10 cellular contexts compared by ENCODE assay signal in the genomic region with DNA sequence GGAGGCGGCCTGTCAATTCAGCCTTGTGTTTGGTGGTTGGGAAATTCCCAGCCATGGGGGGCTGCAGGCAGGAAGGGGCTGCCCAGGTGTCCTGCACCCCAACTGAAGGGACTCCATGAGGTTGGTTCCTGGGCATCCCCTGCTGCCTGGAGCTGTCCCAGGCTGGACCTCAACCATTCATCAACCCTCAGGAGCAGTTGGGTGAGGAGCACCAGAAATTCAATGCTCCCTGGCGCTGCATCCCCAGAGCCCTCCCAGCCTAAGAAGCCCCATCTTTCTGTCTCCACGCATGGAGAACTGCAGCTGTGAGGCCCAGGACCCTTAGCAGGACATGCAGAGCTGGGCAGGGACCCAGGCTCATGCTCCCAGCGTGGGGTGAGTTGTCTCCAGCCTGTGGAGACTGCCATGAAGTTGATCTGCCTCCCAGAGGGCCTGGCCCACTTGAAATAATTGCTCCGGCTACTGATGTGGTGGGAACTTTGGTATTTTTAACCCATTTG. TPM values are rescaled to one million over a fixed set of nuclear protein-coding genes. Genes with fewer than 3 reads are reported as not detected.
DNase-seq lines count a peak whose midpoint lies in the region; ATAC-seq and TF ChIP-seq lines count a peak whose summit lies in the region.
"Had no signal": no experiment of that assay in that cellular context is flagged by ENCODE, and none has a peak within 500 bp of the region (broad histone marks: within the 10 kb centered on the region; RNA-seq: fewer than 3 reads in every experiment).

No MANE protein-coding gene starts in this region.

- H3K27me3 ChIP-seq in colonic mucosa, result no peaks in the 10 kb centered on the region

- peak overlapping the region; percentile 56 for H3K4me3 Mint-ChIP-seq in stimulated activated naive CD8-positive, alpha-beta T cell treated with anti-CD3 and anti-CD28 coated beads, Interleukin-15, Interleukin-2, amounts not matched to agents 100 ng/mL and 50 ng/mL, for 24 hours
- H3K4me3 Mint-ChIP-seq in naive thymus-derived CD8-positive, alpha-beta T cell, result peak overlapping the region in 6 of 10 donors; percentile 47 to 79 (median 68)

- no peak overlapping the region for H3K27ac Mint-ChIP-seq in stimulated activated naive CD8-positive, alpha-beta T cell treated with anti-CD3 and anti-CD28 coated beads, Interleukin-15, Interleukin-2, amounts not matched to agents 100 ng/mL and 50 ng/mL, for 24 hours
- H3K27ac Mint-ChIP-seq in naive thymus-derived CD8-positive, alpha-beta T cell, result peak overlapping the region in 7 of 10 donors; percentile 3 to 83 (median 53)

- H3K36me3 ChIP-seq in colonic mucosa, result peaks cover 8% of the 10 kb centered on the region

- H3K4me1 Mint-ChIP-seq in stimulated activated naive CD8-positive, alpha-beta T cell treated with anti-CD3 and anti-CD28 coated beads, Interleukin-15, Interleukin-2, amounts not matched to agents 100 ng/mL and 50 ng/mL, for 24 hours (ENCODE audit: low read depth), result peaks cover 4% of the 10 kb centered on the region
- peaks cover 2 to 14% (median 10%) of the 10 kb centered on the region in 4 donors for H3K4me1 Mint-ChIP-seq in naive thymus-derived CD8-positive, alpha-beta T cell

- peak overlapping the region; percentile 64 for H3K4me3 ChIP-seq in colonic mucosa

- peak overlapping the region; percentile 81 to 86 for H3K9ac ChIP-seq in colonic mucosa (ENCODE audit: low read depth in 2 of 2, low read length in 2 of 2)

- TF ChIP-seq CTCF in colonic mucosa (IDR thresholded peaks at IDR 0.05), result no peak

- intact Hi-C loops in colonic mucosa (cut with DNase I), result no loop called here

- ATAC-seq in stimulated activated naive CD8-positive, alpha-beta T cell treated with anti-CD3 and anti-CD28 coated beads, Interleukin-15, Interleukin-2, amounts not matched to agents 100 U/mL and 50 U/mL, for 24 hours, result no peak
- ATAC-seq in naive thymus-derived CD8-positive, alpha-beta T cell, result no peak
- ATAC-seq in HG03521 (IDR thresholded peaks at IDR 0.05; ENCODE audit: unreplicated experiment), result no peak

- H3K27me3 Mint-ChIP-seq in stimulated activated naive CD8-positive, alpha-beta T cell treated with anti-CD3 and anti-CD28 coated beads, Interleukin-15, Interleukin-2, amounts not matched to agents 100 ng/mL and 50 ng/mL, for 24 hours, result peaks cover 5% of the 10 kb centered on the region
- peaks cover 0 to 4% (median 0%) of the 10 kb centered on the region in 5 donors for H3K27me3 Mint-ChIP-seq in naive thymus-derived CD8-positive, alpha-beta T cell

- H3K27ac ChIP-seq in colonic mucosa, result peak overlapping the region; percentile 90

- H3K9me3 ChIP-seq in colonic mucosa, result no peaks in the 10 kb centered on the region

- no peaks in the 10 kb centered on the region for H3K9me3 Mint-ChIP-seq in stimulated activated naive CD8-positive, alpha-beta T cell treated with anti-CD3 and anti-CD28 coated beads, Interleukin-15, Interleukin-2, amounts not matched to agents 100 ng/mL and 50 ng/mL, for 24 hours
- no peaks in the 10 kb centered on the region for H3K9me3 Mint-ChIP-seq in naive thymus-derived CD8-positive, alpha-beta T cell

- peaks cover 14% of the 10 kb centered on the region for H3K36me3 Mint-ChIP-seq in stimulated activated naive CD8-positive, alpha-beta T cell treated with anti-CD3 and anti-CD28 coated beads, Interleukin-15, Interleukin-2, amounts not matched to agents 100 ng/mL and 50 ng/mL, for 24 hours (ENCODE audit: low read depth)
- H3K36me3 Mint-ChIP-seq in naive thymus-derived CD8-positive, alpha-beta T cell, result peaks cover 0 to 27% (median 3%) of the 10 kb centered on the region in 3 donors

- DNase-seq in stimulated activated naive CD8-positive, alpha-beta T cell treated with anti-CD3 and anti-CD28 coated beads, Interleukin-15, Interleukin-2, amounts not matched to agents 100 U/mL and 50 U/mL, for 24 hours, result no peak
- DNase-seq in colonic mucosa (no peak), NCI-H2029 (lab: John Stamatoyannopoulos, UW) (no peak), NCI-H748 treated with DMSO at 0.1 percent for 48 hours (lab: John Stamatoyannopoulos, UW) (no peak), NCI-H2107 treated with DMSO at 0.1 percent for 48 hours (lab: John Stamatoyannopoulos, UW; ENCODE audit: unreplicated experiment) (no peak)
- DNase-seq in naive thymus-derived CD8-positive, alpha-beta T cell, result no peak
- DNase-seq: NCI-H1417 treated with DMSO at 0.1 percent for 48 hours had no signal

- POLR2A ChIA-PET in naive thymus-derived CD8-positive, alpha-beta T cell (lab: Charles Lee), result interaction anchor here (0.6 to 2.9 kb wide), 6 partner anchors 11 to 25 kb away, joined by 3 to 23 read pairs (median 4); no protein-coding TSS in a partner anchor

- H3K4me1 ChIP-seq in colonic mucosa, result peaks cover 4% of the 10 kb centered on the region

RNA-seq across cellular contexts. Expression of gene SEMA3B, which starts 8.0 kb away (rescaled TPM):
- total RNA-seq in colonic mucosa, result 10 to 100 TPM; 51.6 to 57.0 TPM
- 1 to 10 TPM; 1.0 to 1.1 TPM for total RNA-seq in naive thymus-derived CD8-positive, alpha-beta T cell
- under 1 TPM in 1 of 3 donors, not detected in 2; 0.09 TPM for polyA plus RNA-seq in naive thymus-derived CD8-positive, alpha-beta T cell

RNA-seq across cellular contexts. Expression of gene LSMEM2, which starts 17.9 kb away (rescaled TPM):
- total RNA-seq in colonic mucosa, result not detected
- total RNA-seq in naive thymus-derived CD8-positive, alpha-beta T cell, result not detected
- polyA plus RNA-seq in naive thymus-derived CD8-positive, alpha-beta T cell, result under 1 TPM in 2 of 3 donors, not detected in 1; 0.15 to 0.21 TPM
- total RNA-seq: mononuclear cell had no signal

RNA-seq across cellular contexts. Expression of gene GNAI2, which starts 25.0 kb away (rescaled TPM):
- total RNA-seq in colonic mucosa, result 10 to 100 TPM; 48.7 to 77.4 TPM
- 100 to 1,000 TPM; 253 to 258 TPM for total RNA-seq in naive thymus-derived CD8-positive, alpha-beta T cell
- 100 to 1,000 TPM; 405 to 534 (median 417) TPM for polyA plus RNA-seq in naive thymus-derived CD8-positive, alpha-beta T cell

RNA-seq across cellular contexts. Expression of gene IFRD2, which starts 31.2 kb away (rescaled TPM):
- 100 to 1,000 TPM in 1 of 2 donors, 10 to 100 TPM in 1; 52.8 to 129 TPM for total RNA-seq in colonic mucosa
- 10 to 100 TPM; 68.9 TPM for total RNA-seq in naive thymus-derived CD8-positive, alpha-beta T cell
- 10 to 100 TPM; 59.4 to 69.7 (median 60.7) TPM for polyA plus RNA-seq in naive thymus-derived CD8-positive, alpha-beta T cell

RNA-seq across cellular contexts. Expression of gene HYAL3, which starts 38.2 kb away (rescaled TPM):
- total RNA-seq in colonic mucosa, result 1 to 10 TPM; 2.5 to 4.2 TPM
- 1 to 10 TPM; 3.2 to 4.7 TPM for total RNA-seq in naive thymus-derived CD8-positive, alpha-beta T cell
- polyA plus RNA-seq in naive thymus-derived CD8-positive, alpha-beta T cell, result 1 to 10 TPM; 2.5 to 3.8 (median 3.0) TPM

Comparison
In these comparisons a context has a peak if more than half of its experiments do, and no peak if none do; other contexts are left out.
1. RNA of gene SEMA3B, which starts 8.0 kb away (total RNA-seq): 51.6 to 57.0 TPM in colonic mucosa; 1.0 to 1.1 TPM in naive thymus-derived CD8-positive, alpha-beta T cell; every median in the first group is over 10 times any median in the second.